In genomic region chr2:190199109-190199508, GRCh38 we compare ENCODE assay signal across 31 cellular contexts.
"Had no signal": no experiment of that assay in that cellular context is flagged by ENCODE, and none has a peak within 500 bp of the region (broad histone marks: within the 10 kb centered on the region; RNA-seq: fewer than 3 reads in every experiment).

No MANE protein-coding gene starts in this region.

- H3K4me3 Mint-ChIP-seq: activated CD4-positive, alpha-beta memory T cell treated with anti-CD3 and anti-CD28 coated beads for 36 hours; activated CD4-positive, alpha-beta T cell treated with anti-CD3 and anti-CD28 coated beads for 36 hours; activated CD4-positive, alpha-beta T cell treated with anti-CD3 and anti-CD28 coated beads, Interleukin-2, amount 10 ng/mL, durations not matched to agents 24 days and 14 days; activated CD8-positive, alpha-beta memory T cell treated with anti-CD3 and anti-CD28 coated beads, Interleukin-2, amount 10 ng/mL, durations not matched to agents 7 days and 5 days; activated CD8-positive, alpha-beta T cell treated with anti-CD3 and anti-CD28 coated beads, Interleukin-2, amount 10 ng/mL, durations not matched to agents 7 days and 5 days; activated naive CD4-positive, alpha-beta T cell treated with anti-CD3 and anti-CD28 coated beads for 36 hours; activated naive CD4-positive, alpha-beta T cell treated with anti-CD3 and anti-CD28 coated beads, Interleukin-2, amount 50 U/mL, for 24 hours; activated naive CD8-positive, alpha-beta T cell treated with anti-CD3 and anti-CD28 coated beads for 36 hours; activated naive CD8-positive, alpha-beta T cell treated with anti-CD3 and anti-CD28 coated beads, Interleukin-2, amount 50 U/mL, for 24 hours; activated T-helper 1 cell treated with anti-CD3 and anti-CD28 coated beads, Interleukin-12 subunit alpha, Interleukin-12 subunit beta, Interleukin-2, Interleukin-4 antibody, amounts not matched to agents 30 ng/mL and 10 ng/mL and 1 ng/mL, durations not matched to agents 14 hours and 24 hours and 36 hours; dendritic cell treated with granulocyte-macrophage colony-stimulating factor and Interleukin-4, amounts not matched to agents 40 ng/mL and 50 ng/mL, for 4 days; endodermal cell had no signal

- H3K27me3 Mint-ChIP-seq: activated CD4-positive, alpha-beta memory T cell treated with anti-CD3 and anti-CD28 coated beads for 36 hours; activated CD4-positive, alpha-beta T cell treated with anti-CD3 and anti-CD28 coated beads for 36 hours; activated CD4-positive, alpha-beta T cell treated with anti-CD3 and anti-CD28 coated beads, Interleukin-2, amount 10 ng/mL, durations not matched to agents 24 days and 14 days; activated CD8-positive, alpha-beta memory T cell treated with anti-CD3 and anti-CD28 coated beads, Interleukin-2, amount 10 ng/mL, durations not matched to agents 7 days and 5 days; activated naive CD4-positive, alpha-beta T cell treated with anti-CD3 and anti-CD28 coated beads, Interleukin-2, amount 50 U/mL, for 24 hours; activated naive CD8-positive, alpha-beta T cell treated with anti-CD3 and anti-CD28 coated beads for 36 hours; activated naive CD8-positive, alpha-beta T cell treated with anti-CD3 and anti-CD28 coated beads, Interleukin-2, amount 50 U/mL, for 24 hours; dendritic cell treated with granulocyte-macrophage colony-stimulating factor and Interleukin-4, amounts not matched to agents 40 ng/mL and 50 ng/mL, for 4 days had no signal

- DNase-seq: activated CD4-positive, alpha-beta memory T cell treated with anti-CD3 and anti-CD28 coated beads for 36 hours; activated CD4-positive, alpha-beta T cell treated with anti-CD3 and anti-CD28 coated beads for 36 hours; activated CD4-positive, alpha-beta T cell treated with anti-CD3 and anti-CD28 coated beads, Interleukin-2, amount 10 ng/mL, durations not matched to agents 24 days and 14 days; activated CD4-positive, CD25-positive, alpha-beta regulatory T cell; activated CD4-positive, CD25-positive, alpha-beta regulatory T cell treated with anti-CD3 and anti-CD28 coated beads, Interleukin-2, amount 50 U/mL, for 72 hours; activated CD8-positive, alpha-beta memory T cell treated with anti-CD3 and anti-CD28 coated beads, Interleukin-2, amount 10 ng/mL, durations not matched to agents 7 days and 5 days; activated CD8-positive, alpha-beta memory T cell treated with anti-CD3 and anti-CD28 coated beads, Interleukin-2, amount 50 U/mL, for 4 hours; activated CD8-positive, alpha-beta T cell treated with anti-CD3 and anti-CD28 coated beads, Interleukin-2, amount 10 ng/mL, durations not matched to agents 7 days and 5 days; activated effector memory CD4-positive, alpha-beta T cell treated with anti-CD3 and anti-CD28 coated beads, Interleukin-2, amount 50 U/mL, for 16 hours; activated naive CD4-positive, alpha-beta T cell treated with anti-CD3 and anti-CD28 coated beads for 36 hours; activated naive CD8-positive, alpha-beta T cell treated with anti-CD3 and anti-CD28 coated beads for 36 hours; activated naive CD8-positive, alpha-beta T cell treated with anti-CD3 and anti-CD28 coated beads, Interleukin-2, amount 50 U/mL, for 24 hours; activated T-cell treated with anti-CD3 and anti-CD28 coated beads, Interleukin-2, amount 50 U/mL, for 1 hour; activated T-cell treated with anti-CD3 and anti-CD28 coated beads, Interleukin-2, amount 50 U/mL, for 48 hours; adrenal gland; amygdala; aorta; body of pancreas; central memory CD4-positive, alpha-beta T cell; cerebellar nuclear complex; dorsolateral prefrontal cortex; effector memory CD4-positive, alpha-beta T cell; endodermal cell; foreskin fibroblast; T-helper 2 cell had no signal

- H3K27ac Mint-ChIP-seq: activated CD4-positive, alpha-beta memory T cell treated with anti-CD3 and anti-CD28 coated beads for 36 hours; activated CD4-positive, alpha-beta T cell treated with anti-CD3 and anti-CD28 coated beads for 36 hours; activated CD4-positive, alpha-beta T cell treated with anti-CD3 and anti-CD28 coated beads, Interleukin-2, amount 10 ng/mL, durations not matched to agents 24 days and 14 days; activated CD8-positive, alpha-beta memory T cell treated with anti-CD3 and anti-CD28 coated beads, Interleukin-2, amount 10 ng/mL, durations not matched to agents 7 days and 5 days; activated CD8-positive, alpha-beta T cell treated with anti-CD3 and anti-CD28 coated beads, Interleukin-2, amount 10 ng/mL, durations not matched to agents 7 days and 5 days; activated naive CD4-positive, alpha-beta T cell treated with anti-CD3 and anti-CD28 coated beads for 36 hours; activated naive CD4-positive, alpha-beta T cell treated with anti-CD3 and anti-CD28 coated beads, Interleukin-2, amount 50 U/mL, for 24 hours; activated naive CD8-positive, alpha-beta T cell treated with anti-CD3 and anti-CD28 coated beads for 36 hours; activated naive CD8-positive, alpha-beta T cell treated with anti-CD3 and anti-CD28 coated beads, Interleukin-2, amount 50 U/mL, for 24 hours; activated T-helper 1 cell treated with anti-CD3 and anti-CD28 coated beads, Interleukin-12 subunit alpha, Interleukin-12 subunit beta, Interleukin-2, Interleukin-4 antibody, amounts not matched to agents 30 ng/mL and 10 ng/mL and 1 ng/mL, durations not matched to agents 14 hours and 24 hours and 36 hours; activated T-helper 2 cell treated with anti-CD3 and anti-CD28 coated beads, Interferon-gamma antibody, Interleukin-2, Interleukin-4, amounts not matched to agents 10 μg/mL and 5 μg/mL and 100 μg/mL, durations not matched to agents 14 hours and 24 hours and 36 hours; dendritic cell treated with granulocyte-macrophage colony-stimulating factor and Interleukin-4, amounts not matched to agents 40 ng/mL and 50 ng/mL, for 4 days; endodermal cell had no signal

- H3K9me3 Mint-ChIP-seq: activated CD4-positive, alpha-beta memory T cell treated with anti-CD3 and anti-CD28 coated beads for 36 hours; activated CD4-positive, alpha-beta T cell treated with anti-CD3 and anti-CD28 coated beads, Interleukin-2, amount 10 ng/mL, durations not matched to agents 24 days and 14 days; activated naive CD4-positive, alpha-beta T cell treated with anti-CD3 and anti-CD28 coated beads for 36 hours; activated naive CD4-positive, alpha-beta T cell treated with anti-CD3 and anti-CD28 coated beads, Interleukin-2, amount 50 U/mL, for 24 hours; activated naive CD8-positive, alpha-beta T cell treated with anti-CD3 and anti-CD28 coated beads for 36 hours; activated naive CD8-positive, alpha-beta T cell treated with anti-CD3 and anti-CD28 coated beads, Interleukin-2, amount 50 U/mL, for 24 hours; activated T-helper 1 cell treated with anti-CD3 and anti-CD28 coated beads, Interleukin-12 subunit alpha, Interleukin-12 subunit beta, Interleukin-2, Interleukin-4 antibody, amounts not matched to agents 30 ng/mL and 10 ng/mL and 1 ng/mL, durations not matched to agents 14 hours and 24 hours and 36 hours; activated T-helper 2 cell treated with anti-CD3 and anti-CD28 coated beads, Interferon-gamma antibody, Interleukin-2, Interleukin-4, amounts not matched to agents 10 μg/mL and 5 μg/mL and 100 μg/mL, durations not matched to agents 14 hours and 24 hours and 36 hours; dendritic cell treated with granulocyte-macrophage colony-stimulating factor and Interleukin-4, amounts not matched to agents 40 ng/mL and 50 ng/mL, for 4 days; endodermal cell had no signal

- FAIRE-seq: frontal cortex had no signal

- H3K4me1 Mint-ChIP-seq: activated CD4-positive, alpha-beta T cell treated with anti-CD3 and anti-CD28 coated beads for 36 hours; activated CD4-positive, alpha-beta T cell treated with anti-CD3 and anti-CD28 coated beads, Interleukin-2, amount 10 ng/mL, durations not matched to agents 24 days and 14 days; activated CD8-positive, alpha-beta memory T cell treated with anti-CD3 and anti-CD28 coated beads, Interleukin-2, amount 10 ng/mL, durations not matched to agents 7 days and 5 days; activated naive CD4-positive, alpha-beta T cell treated with anti-CD3 and anti-CD28 coated beads, Interleukin-2, amount 50 U/mL, for 24 hours; activated naive CD8-positive, alpha-beta T cell treated with anti-CD3 and anti-CD28 coated beads, Interleukin-2, amount 50 U/mL, for 24 hours had no signal

- ATAC-seq: activated CD4-positive, alpha-beta T cell treated with anti-CD3 and anti-CD28 coated beads for 36 hours; activated CD8-positive, alpha-beta memory T cell treated with anti-CD3 and anti-CD28 coated beads, Interleukin-2, amount 10 ng/mL, durations not matched to agents 7 days and 5 days; activated CD8-positive, alpha-beta T cell treated with anti-CD3 and anti-CD28 coated beads, Interleukin-2, amount 10 ng/mL, durations not matched to agents 7 days and 5 days; activated naive CD8-positive, alpha-beta T cell treated with anti-CD3 and anti-CD28 coated beads, Interleukin-2, amount 50 U/mL, for 24 hours; body of pancreas; esophagus mucosa had no signal
